In genomic region chr6:27758471-27758870, GRCh38 we compare ENCODE assay signal across 18 cellular contexts.
DNase-seq lines count a peak whose midpoint lies in the region; ATAC-seq and TF ChIP-seq lines count a peak whose summit lies in the region.
"Had no signal": no experiment of that assay in that cellular context is flagged by ENCODE, and none has a peak within 500 bp of the region (broad histone marks: within the 10 kb centered on the region; RNA-seq: fewer than 3 reads in every experiment).

No MANE protein-coding gene starts in this region.

- peaks cover 91% of the 10 kb centered on the region for H3K27me3 ChIP-seq in HUES6 (ENCODE audit: control insufficient read depth, insufficient read depth, low read length)

- H3K4me1 Mint-ChIP-seq in central memory CD8-positive, alpha-beta T cell: peaks cover 34% of the 10 kb centered on the region
- peaks cover 61% of the 10 kb centered on the region for H3K4me1 Mint-ChIP-seq in nephron progenitor cell

- H3K4me3 ChIP-seq in HUES6 (ENCODE audit: low read depth, low read length): peak overlapping the region; percentile 45

- H3K4me3 Mint-ChIP-seq in central memory CD8-positive, alpha-beta T cell: peak overlapping the region; percentile 84
- peak overlapping the region; percentile 74 for H3K4me3 Mint-ChIP-seq in nephron progenitor cell

- H3K27ac ChIP-seq in HUES6 (ENCODE audit: low read depth, low read length): no peak overlapping the region
- H3K27ac ChIP-seq: 22Rv1, epithelial cell of prostate, spleen had no signal

- no peaks in the 10 kb centered on the region for H3K36me3 ChIP-seq in HUES6 (ENCODE audit: control insufficient read depth, insufficient read depth, low read length)
- H3K36me3 ChIP-seq: spleen had no signal

- H3K4me1 ChIP-seq in HUES6 (ENCODE audit: control insufficient read depth, insufficient read depth, low read length): peaks cover 10% of the 10 kb centered on the region

- DNase-seq in NCI-H2227 (lab: John Stamatoyannopoulos, UW; ENCODE audit: unreplicated experiment) (peak; percentile 22), NCI-H2227 treated with DMSO at 0.1 percent for 48 hours (lab: John Stamatoyannopoulos, UW) (no peak), nephron progenitor cell (peak; percentile 21), dermis blood vessel endothelial cell (no peak)
- no peak for DNase-seq in central memory CD8-positive, alpha-beta T cell (ENCODE audit: low spot score in 2 of 2)
- DNase-seq: activated CD8-positive, alpha-beta memory T cell treated with anti-CD3 and anti-CD28 coated beads, Interleukin-2, amount 50 U/mL, for 48 hours; anterior cingulate cortex; kidney glomerular epithelial cell; NCI-H2029 treated with DMSO at 0.1 percent for 48 hours; NCI-H526 treated with DMSO at 0.1 percent for 48 hours; posterior cingulate gyrus; spleen had no signal

- no peak for ATAC-seq in central memory CD8-positive, alpha-beta T cell (replicated peaks; ENCODE audit: extremely low read depth, poor library complexity, severe bottlenecking)
- ATAC-seq in GM19324 (IDR thresholded peaks at IDR 0.05; ENCODE audit: low FRiP score, unreplicated experiment) (no peak), GM19397 (IDR thresholded peaks at IDR 0.05; ENCODE audit: unreplicated experiment) (no peak)
- ATAC-seq: SK-N-SH treated with all-trans-retinoic acid at 6 μM for 48 hours had no signal

- no peak overlapping the region for H3K27ac Mint-ChIP-seq in central memory CD8-positive, alpha-beta T cell (ENCODE audit: low read depth)
- H3K27ac Mint-ChIP-seq in nephron progenitor cell: no peak overlapping the region

- H3K9me3 Mint-ChIP-seq in central memory CD8-positive, alpha-beta T cell: no peaks in the 10 kb centered on the region
- H3K9me3 Mint-ChIP-seq in nephron progenitor cell: no peaks in the 10 kb centered on the region

- H3K36me3 Mint-ChIP-seq in central memory CD8-positive, alpha-beta T cell (ENCODE audit: insufficient read depth): peaks cover 16% of the 10 kb centered on the region
- no peaks in the 10 kb centered on the region for H3K36me3 Mint-ChIP-seq in nephron progenitor cell (ENCODE audit: low read depth)

- TF ChIP-seq CTCF in nephron progenitor cell (IDR thresholded peaks at IDR 0.05): no peak

- H3K9me3 ChIP-seq in HUES6 (ENCODE audit: control insufficient read depth, insufficient read depth, low read depth, low read length): no peaks in the 10 kb centered on the region
- H3K9me3 ChIP-seq: spleen had no signal

- no peak overlapping the region for H3K9ac ChIP-seq in HUES6 (ENCODE audit: low read length)

- H3K27me3 Mint-ChIP-seq in central memory CD8-positive, alpha-beta T cell: no peaks in the 10 kb centered on the region
- peaks cover 21% of the 10 kb centered on the region for H3K27me3 Mint-ChIP-seq in nephron progenitor cell (ENCODE audit: low read depth, poor library complexity)

Comparison
In these comparisons a context has a peak if more than half of its experiments do, and no peak if none do; other contexts are left out.
1. DNase-seq: peak in NCI-H2227 (single experiment) and nephron progenitor cell (single experiment); none in NCI-H2227 treated with DMSO at 0.1 percent for 48 hours (single experiment), central memory CD8-positive, alpha-beta T cell (0 of 2) and dermis blood vessel endothelial cell (single experiment).